8 cellular contexts compared by ENCODE assay signal in genomic region chr1:155859881-155860841, GRCh38. TPM values are rescaled to one million over a fixed set of nuclear protein-coding genes. Genes with fewer than 3 reads are reported as not detected.
DNase-seq lines count a peak whose midpoint lies in the region; ATAC-seq and TF ChIP-seq lines count a peak whose summit lies in the region.

No MANE protein-coding gene starts in this region.

- intact Hi-C loops in Right ventricle myocardium superior (cut with DNase I) = no loop called here

- no peaks in the 10 kb centered on the region for H3K27me3 ChIP-seq in osteoblast (ENCODE audit: insufficient read depth, low read length)

- H3K36me3 ChIP-seq in osteoblast (ENCODE audit: insufficient read depth, low read length) = peaks cover 1% of the 10 kb centered on the region

- no peaks in the 10 kb centered on the region for H3K9me3 Mint-ChIP-seq in activated naive CD8-positive, alpha-beta T cell (ENCODE audit: low read depth)

- ATAC-seq in Right ventricle myocardium superior (ENCODE audit: poor library complexity) = peak; percentile 63

- peaks cover 2% of the 10 kb centered on the region for H3K27me3 Mint-ChIP-seq in activated naive CD8-positive, alpha-beta T cell

- peak overlapping the region; percentile 73 for H3K4me3 ChIP-seq in osteoblast (ENCODE audit: insufficient read depth, low read length)

- H4K20me1 ChIP-seq in osteoblast (ENCODE audit: insufficient read depth, low read length) = no peaks in the 10 kb centered on the region

- no peak for TF ChIP-seq CTCF in osteoblast (IDR thresholded peaks at IDR 0.05; ENCODE audit: extremely low read depth, low read depth, low read length)

- peaks cover 33% of the 10 kb centered on the region for H3K4me1 Mint-ChIP-seq in activated naive CD8-positive, alpha-beta T cell (ENCODE audit: low read depth)

- peak overlapping the region; percentile 93 for H3K4me2 ChIP-seq in osteoblast (ENCODE audit: insufficient read depth, low read length)

- no peaks in the 10 kb centered on the region for H3K9me3 ChIP-seq in osteoblast (ENCODE audit: low read depth, low read length)

- peaks cover 26% of the 10 kb centered on the region for H3K4me1 ChIP-seq in osteoblast (ENCODE audit: insufficient read depth, low read length)

- H3K27ac Mint-ChIP-seq in activated naive CD8-positive, alpha-beta T cell = peak overlapping the region; percentile 87

- H3K27ac ChIP-seq in osteoblast (ENCODE audit: low read depth, low read length) = peak overlapping the region; percentile 94

- peak; percentile 26 for DNase-seq in KG1 (lab: John Stamatoyannopoulos, UW)
- DNase-seq in SIG-M5 (lab: John Stamatoyannopoulos, UW) = peak; percentile 31
- DNase-seq in Right ventricle myocardium superior = peak; percentile 90
- peak; percentile 94 for DNase-seq in osteoblast (ENCODE audit: insufficient read length, low spot score, missing footprints)
- peak; percentile 80 for DNase-seq in ureter (ENCODE audit: low spot score)
- no peak for DNase-seq in GF-D8 (lab: John Stamatoyannopoulos, UW)

- H3K36me3 Mint-ChIP-seq in activated naive CD8-positive, alpha-beta T cell = no peaks in the 10 kb centered on the region

- H3K79me2 ChIP-seq in osteoblast (ENCODE audit: insufficient read depth, low read length) = peaks cover 36% of the 10 kb centered on the region

- peak overlapping the region; percentile 90 for H2AFZ ChIP-seq in osteoblast (ENCODE audit: low read length)

- peak overlapping the region; percentile 100 for H3K4me3 Mint-ChIP-seq in activated naive CD8-positive, alpha-beta T cell

- TF ChIP-seq POLR2A in GM10847 (IDR thresholded peaks at IDR 0.05; ENCODE audit: extremely low read depth, insufficient read length) = peak; percentile 23

RNA-seq across cellular contexts. Expression of gene SYT11, which starts 0.8 kb away (rescaled TPM):
- total RNA-seq in Right ventricle myocardium superior (7.0 TPM), osteoblast (33.3 and 34.5 TPM in 2 replicates), ureter (11.3 TPM)

RNA-seq across cellular contexts. Expression of gene GON4L, which starts 3.1 kb away (rescaled TPM):
- total RNA-seq in Right ventricle myocardium superior (17.9 TPM), osteoblast (39.4 and 44.2 TPM in 2 replicates), ureter (82.9 TPM)

RNA-seq across cellular contexts. Expression of gene RIT1, which starts 51.0 kb away (rescaled TPM):
- 19.0 TPM for total RNA-seq in Right ventricle myocardium superior
- 36.9 and 39.5 TPM in 2 replicates for total RNA-seq in osteoblast
- total RNA-seq in ureter = 29.8 TPM
